In the genomic region with DNA sequence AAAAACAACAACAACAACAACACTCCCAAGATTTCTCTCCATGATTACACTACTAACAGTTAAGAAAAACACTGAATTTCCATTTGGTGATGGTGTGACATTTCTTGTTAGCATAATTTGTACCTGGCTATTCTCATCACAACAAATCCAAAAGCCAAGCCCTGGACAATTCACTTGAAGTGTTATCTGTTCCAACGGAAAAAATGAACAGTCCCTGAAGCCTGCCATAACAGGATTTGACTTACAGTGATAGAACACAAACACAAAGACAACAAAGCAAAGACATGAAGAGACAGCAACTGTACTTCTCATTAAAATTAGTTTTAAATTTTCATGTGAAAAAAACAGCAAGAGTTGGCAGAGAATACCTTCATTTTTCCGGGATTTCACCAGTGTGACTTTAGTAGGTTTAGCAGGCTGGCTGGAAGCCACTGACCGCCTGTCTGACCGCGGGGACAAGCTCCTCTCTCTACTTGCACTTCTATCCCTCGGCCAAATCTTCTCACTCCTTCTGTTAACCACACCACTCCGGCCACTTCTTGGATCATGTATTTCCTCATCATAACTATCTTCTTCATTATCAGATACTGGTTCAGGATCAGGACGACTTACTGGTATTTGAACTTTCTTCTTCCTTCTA, we compare ENCODE assay signal across 1 cellular context.
TF ChIP-seq lines count a peak whose summit lies in the region.

No MANE protein-coding gene starts in this region.

TF ChIP-seq in WTC11, 78 proteins besides CTCF, POLR2A, EP300 and RAD21:
- TF ChIP-seq ZNF121 (CRISPR knock-in tag; IDR thresholded peaks at IDR 0.05) (no peak), MLX (CRISPR knock-in tag; IDR thresholded peaks at IDR 0.05) (no peak), ZBTB43 (CRISPR knock-in tag; IDR thresholded peaks at IDR 0.05) (no peak), CDX4 (CRISPR knock-in tag; IDR thresholded peaks at IDR 0.05; ENCODE audit: borderline replicate concordance) (no peak), ATF1 (CRISPR knock-in tag; IDR thresholded peaks at IDR 0.05) (no peak), ZNF671 (CRISPR knock-in tag; IDR thresholded peaks at IDR 0.05) (no peak), SP1 (CRISPR knock-in tag; conservative IDR thresholded peaks at IDR 0.05) (no peak), MXD4 (CRISPR knock-in tag; IDR thresholded peaks at IDR 0.05; ENCODE audit: borderline replicate concordance) (no peak), SMAD3 (CRISPR knock-in tag; IDR thresholded peaks at IDR 0.05; ENCODE audit: borderline replicate concordance) (no peak)
